Comparison of ENCODE assay signal across 9 cellular contexts in genomic region chr3:4504340-4505261, GRCh38. TPM values are rescaled to one million over a fixed set of nuclear protein-coding genes. Genes with fewer than 3 reads are reported as not detected.
A peak's percentile ranks its signal among the peaks of the same experiment; 100 is the strongest.
DNase-seq lines count a peak whose midpoint lies in the region; ATAC-seq and TF ChIP-seq lines count a peak whose summit lies in the region.
"Had no signal": no experiment of that assay in that cellular context is flagged by ENCODE, and none has a peak within 500 bp of the region (broad histone marks: within the 10 kb centered on the region; RNA-seq: fewer than 3 reads in every experiment).

No MANE protein-coding gene starts in this region.

- intact Hi-C loops in ovary (cut with DNase I): loop anchor here in 1 of 4 donors (5.0 kb wide), 1 partner anchor 48 kb away; no protein-coding TSS in a partner anchor

- no peaks in the 10 kb centered on the region for H3F3A ChIP-seq in SU-DHL-6 (ENCODE audit: insufficient read depth)

- no peaks in the 10 kb centered on the region for H4K20me1 ChIP-seq in SU-DHL-6 (ENCODE audit: low read depth, low read length)

- H3K27me3 ChIP-seq in SU-DHL-6 (ENCODE audit: low read length) (no peaks in the 10 kb centered on the region), duodenal mucosa (ENCODE audit: control insufficient read depth in 1 of 2, insufficient read depth in 2 of 2, low read length in 2 of 2) (no peaks in the 10 kb centered on the region), ovary (no peaks in the 10 kb centered on the region)

- no peaks in the 10 kb centered on the region for H3K36me3 ChIP-seq in SU-DHL-6 (ENCODE audit: low read length)
- peaks cover 0 to 4% of the 10 kb centered on the region in 2 donors for H3K36me3 ChIP-seq in duodenal mucosa (ENCODE audit: control insufficient read depth in 1 of 2, insufficient read depth in 2 of 2, low read length in 2 of 2)
- H3K36me3 ChIP-seq in ovary: no peaks in the 10 kb centered on the region

- H3K9me3 ChIP-seq in SU-DHL-6 (ENCODE audit: insufficient read depth, low read length) (no peaks in the 10 kb centered on the region), duodenal mucosa (ENCODE audit: control insufficient read depth in 1 of 2, low read length in 2 of 2) (no peaks in the 10 kb centered on the region), ovary (no peaks in the 10 kb centered on the region)

- TF ChIP-seq CTCF in SU-DHL-6 (IDR thresholded peaks at IDR 0.05; ENCODE audit: insufficient read depth, low read length, poor library complexity, severe bottlenecking) (no peak), ovary (IDR thresholded peaks at IDR 0.05) (no peak)

- H2AFZ ChIP-seq in SU-DHL-6 (ENCODE audit: low read depth, low read length, severe bottlenecking): no peak overlapping the region

- no peaks in the 10 kb centered on the region for H3K9me2 ChIP-seq in SU-DHL-6 (replicated peaks; ENCODE audit: insufficient read depth, low read length)

- TF ChIP-seq EP300 in ovary (IDR thresholded peaks at IDR 0.05): no peak

- H3K27ac ChIP-seq in SU-DHL-6 (ENCODE audit: low read depth, low read length): no peak overlapping the region
- peak overlapping the region; percentile 33 for H3K27ac ChIP-seq in duodenal mucosa (ENCODE audit: low read depth, low read length)
- peak overlapping the region in 1 of 2 donors; percentile 65 for H3K27ac ChIP-seq in ovary
- H3K27ac ChIP-seq: 22Rv1 had no signal

- DNase-seq in DMS53 (lab: John Stamatoyannopoulos, UW): peak; percentile 0
- no peak for DNase-seq in DMS53 treated with DMSO at 0.1 percent for 48 hours (lab: John Stamatoyannopoulos, UW; ENCODE audit: unreplicated experiment)
- peak in 3 of 5 donors; percentile 27 to 52 (median 35) for DNase-seq in ovary
- no peak for DNase-seq in NCI-H226
- DNase-seq in glomerular visceral epithelial cell (ENCODE audit: extremely low spot score): no peak

- H3K4me1 ChIP-seq in duodenal mucosa (ENCODE audit: control insufficient read depth in 1 of 2, insufficient read depth in 2 of 2, low read length in 2 of 2): peaks cover 24 to 34% of the 10 kb centered on the region in 2 donors
- H3K4me1 ChIP-seq in ovary (ENCODE audit: insufficient read depth): peaks cover 33% of the 10 kb centered on the region

- H3K9ac ChIP-seq in SU-DHL-6 (ENCODE audit: low read length) (no peak overlapping the region), duodenal mucosa (ENCODE audit: low read depth in 1 of 2, low read length in 2 of 2) (peak overlapping the region; percentile 21 to 45)

- H3K4me3 ChIP-seq in SU-DHL-6 (ENCODE audit: insufficient read depth, low read length, poor library complexity, severe bottlenecking): no peak overlapping the region
- H3K4me3 ChIP-seq in duodenal mucosa (ENCODE audit: low read depth in 1 of 2, low read length in 2 of 2): peak overlapping the region; percentile 47 to 56
- peak overlapping the region; percentile 17 for H3K4me3 ChIP-seq in ovary

- WGBS in ovary, 3 donors: 30 to 33% (median 33%) methylated on average over 13 to 14 of the region's 14 CpGs

- ATAC-seq in HG03025 (IDR thresholded peaks at IDR 0.05; ENCODE audit: low FRiP score, unreplicated experiment): no peak

- TF ChIP-seq POLR2A in ovary (IDR thresholded peaks at IDR 0.05): no peak

- H3K79me2 ChIP-seq in SU-DHL-6 (ENCODE audit: insufficient read depth, low read length): no peaks in the 10 kb centered on the region

- peak overlapping the region; percentile 24 for H3K4me2 ChIP-seq in SU-DHL-6 (ENCODE audit: low read depth, low read length, poor library complexity, severe bottlenecking)

RNA-seq across cellular contexts. Expression of gene ITPR1, which starts 11.5 kb away (rescaled TPM):
- 100 to 1,000 TPM in 6 of 7 donors, 10 to 100 TPM in 1; 78.5 to 313 (median 146) TPM for total RNA-seq in ovary
- polyA plus RNA-seq in ovary: 100 to 1,000 TPM in 1 of 2 donors, 10 to 100 TPM in 1; 59.5 to 144 TPM

RNA-seq across cellular contexts. Expression of gene SUMF1, which starts 37.5 kb away (rescaled TPM):
- 10 to 100 TPM; 21.3 to 57.2 (median 24.7) TPM for total RNA-seq in ovary
- polyA plus RNA-seq in ovary: 10 to 100 TPM; 17.6 to 31.0 TPM

Comparison
In these comparisons a context has a peak if more than half of its experiments do, and no peak if none do; other contexts are left out.
1. DNase-seq: peak in DMS53 (single experiment) and ovary (3 of 5); none in DMS53 treated with DMSO at 0.1 percent for 48 hours (single experiment), NCI-H226 (single experiment) and glomerular visceral epithelial cell (single experiment).